In the genomic region with DNA sequence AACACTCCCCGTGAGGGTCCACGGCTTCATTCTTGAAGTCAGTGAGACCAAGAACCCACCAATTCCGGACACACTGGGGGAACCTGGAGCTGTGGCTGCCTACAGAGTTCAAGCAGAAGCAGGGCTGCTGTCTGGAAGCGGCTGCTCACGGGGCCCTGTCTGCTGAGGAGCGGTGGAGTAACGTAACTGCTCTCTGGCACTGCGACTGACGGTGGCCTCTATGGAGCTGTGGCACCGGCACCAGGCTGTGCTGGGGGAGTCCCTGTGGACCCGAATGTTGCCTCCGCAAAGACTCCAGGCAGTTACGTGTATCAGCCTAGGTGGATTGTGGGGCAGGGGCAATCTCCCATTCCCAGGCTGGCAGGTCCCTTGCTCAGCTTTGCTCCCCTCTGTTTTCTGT, we compare ENCODE assay signal across 26 cellular contexts.
"Had no signal": no experiment of that assay in that cellular context is flagged by ENCODE, and none has a peak within 500 bp of the region (broad histone marks: within the 10 kb centered on the region; RNA-seq: fewer than 3 reads in every experiment).

No MANE protein-coding gene starts in this region.

- ATAC-seq: left colon; left lung; lower lobe of right lung; naive thymus-derived CD8-positive, alpha-beta T cell; right lobe of liver; stimulated activated memory B cell treated with anti-CD40 and anti-IgM and Interleukin-4, amounts not matched to agents 10 μg/mL and 1 μg/mL and 100 μg/mL, for 72 hours; stimulated activated naive CD8-positive, alpha-beta T cell treated with anti-CD3 and anti-CD28 coated beads, Interleukin-15, amount 100 ng/mL, for 72 hours; upper lobe of right lung had no signal

- H3K9ac ChIP-seq: parathyroid adenoma had no signal

- H2AFZ ChIP-seq: parathyroid adenoma had no signal

- H3K9me3 ChIP-seq: lower lobe of right lung, neutrophil, right atrium auricular region, right lobe of liver, thyroid gland, upper lobe of right lung had no signal

- H3K4me3 ChIP-seq: left lung, lower lobe of right lung, right atrium auricular region, right lobe of liver, smooth muscle cell, thyroid gland, transverse colon, upper lobe of right lung had no signal

- DNase-seq: hippocampal formation; immature natural killer cell; kidney; left colon; lower lobe of right lung; mammary epithelial cell; mesenchymal stem cell; naive thymus-derived CD8-positive, alpha-beta T cell; occipital lobe; right lobe of liver; stimulated activated CD4-positive, alpha-beta T cell treated with anti-CD3 and anti-CD28 coated beads, Interleukin-1b, Interleukin-23, amount 100 ng/mL, for 48 hours; stimulated activated CD4-positive, alpha-beta T cell treated with anti-CD3 and anti-CD28 coated beads, Interleukin-2, amount 100 ng/mL, for 48 hours; stimulated activated CD4-positive, alpha-beta T cell treated with anti-CD3 and anti-CD28 coated beads, Interleukin-4, amount 100 ng/mL, for 4 hours; stimulated activated CD8-positive, alpha-beta memory T cell treated with anti-CD3 and anti-CD28 coated beads, Interleukin-4, amount 100 ng/mL, for 48 hours; stimulated activated naive CD4-positive, alpha-beta T cell treated with Interleukin-2 at 50 U/mL for 16 hours; stimulated activated naive CD8-positive, alpha-beta T cell treated with anti-CD3 and anti-CD28 coated beads, Interleukin-15, amount 100 ng/mL, for 72 hours; substantia nigra; thyroid gland; transverse colon; upper lobe of right lung had no signal

- H3K4me2 ChIP-seq: smooth muscle cell had no signal

- H3K4me1 ChIP-seq: left lung, lower lobe of right lung, parathyroid adenoma, right atrium auricular region, right lobe of liver, thyroid gland, transverse colon, upper lobe of right lung had no signal

- H3K36me3 ChIP-seq: left lung, lower lobe of right lung, neutrophil, right atrium auricular region, right lobe of liver, thyroid gland, transverse colon, upper lobe of right lung had no signal

- H3K27ac ChIP-seq: left lung, lower lobe of right lung, neutrophil, parathyroid adenoma, right atrium auricular region, right lobe of liver, thyroid gland, transverse colon, upper lobe of right lung had no signal

- H3K27me3 ChIP-seq: left lung, neutrophil, right atrium auricular region, right lobe of liver, thyroid gland, transverse colon, upper lobe of right lung had no signal
